Comparison of ENCODE assay signal across 1 cellular context in genomic region chr20:5156670-5157448, GRCh38.
TF ChIP-seq lines count a peak whose summit lies in the region.

No MANE protein-coding gene starts in this region.

TF ChIP-seq in HepG2, 621 proteins besides CTCF, POLR2A, EP300 and RAD21 (continued from another document and continues in another):
- TF ChIP-seq ZNF609 (CRISPR knock-in tag; IDR thresholded peaks at IDR 0.05; ENCODE audit: borderline replicate concordance) (no peak; the same call in 1 of the 2 replicates), ZNF138 (CRISPR knock-in tag; IDR thresholded peaks at IDR 0.05; ENCODE audit: low read depth) (no peak), CC2D1A (CRISPR knock-in tag; IDR thresholded peaks at IDR 0.05) (no peak), ZNF780A (CRISPR knock-in tag; IDR thresholded peaks at IDR 0.05) (no peak), ZIK1 (CRISPR knock-in tag; IDR thresholded peaks at IDR 0.05; ENCODE audit: borderline replicate concordance, low read depth) (no peak), HIC2 (CRISPR knock-in tag; IDR thresholded peaks at IDR 0.05; ENCODE audit: low read depth) (no peak), EED (CRISPR knock-in tag; IDR thresholded peaks at IDR 0.05) (no peak), TFDP1 (CRISPR knock-in tag; IDR thresholded peaks at IDR 0.05; ENCODE audit: borderline replicate concordance) (no peak), RAD51 (IDR thresholded peaks at IDR 0.05; ENCODE audit: borderline replicate concordance) (no peak), ZNF83 (CRISPR knock-in tag; IDR thresholded peaks at IDR 0.05; ENCODE audit: borderline replicate concordance) (no peak), LCORL (IDR thresholded peaks at IDR 0.05) (0 out of 2 replicates have a peak, but pooled peaks have one; percentile 25), LCORL (CRISPR knock-in tag; IDR thresholded peaks at IDR 0.05) (no peak), ASH2L (IDR thresholded peaks at IDR 0.05; ENCODE audit: insufficient read length, low read depth, low read length) (peak; percentile 48), ZBTB8A (CRISPR knock-in tag; IDR thresholded peaks at IDR 0.05; ENCODE audit: borderline replicate concordance, low read depth) (no peak), FOXC1 (CRISPR knock-in tag; IDR thresholded peaks at IDR 0.05; ENCODE audit: borderline replicate concordance) (no peak), STAG1 (CRISPR knock-in tag; IDR thresholded peaks at IDR 0.05) (no peak; the same call in 1 of the 2 replicates), HMG20A (CRISPR knock-in tag; IDR thresholded peaks at IDR 0.05; ENCODE audit: borderline replicate concordance) (peak; percentile 16; the same call in 1 of the 2 replicates), RFX1 (IDR thresholded peaks at IDR 0.05) (no peak), ZMAT3 (CRISPR knock-in tag; conservative IDR thresholded peaks at IDR 0.05) (no peak), SOX6 (IDR thresholded peaks at IDR 0.05) (no peak), SOX6 (CRISPR knock-in tag; IDR thresholded peaks at IDR 0.05) (peak; percentile 15; the same call in 1 of the 2 replicates), SNAPC5 (CRISPR knock-in tag; IDR thresholded peaks at IDR 0.05; ENCODE audit: borderline replicate concordance) (no peak), ZMYM2 (CRISPR knock-in tag; IDR thresholded peaks at IDR 0.05) (peak; percentile 61; the same call in 1 of the 2 replicates), POGK (CRISPR knock-in tag; conservative IDR thresholded peaks at IDR 0.05) (0 out of 2 replicates have a peak, but pooled peaks have one; percentile 22), CENPX (CRISPR knock-in tag; IDR thresholded peaks at IDR 0.05) (no peak), CEBPG (CRISPR knock-in tag; IDR thresholded peaks at IDR 0.05) (peak; percentile 63), ZNF207 (IDR thresholded peaks at IDR 0.05; ENCODE audit: borderline replicate concordance) (no peak), ZFP1 (CRISPR knock-in tag; IDR thresholded peaks at IDR 0.05) (no peak), IRF9 (CRISPR knock-in tag; IDR thresholded peaks at IDR 0.05; ENCODE audit: borderline replicate concordance) (no peak; the same call in 1 of the 2 replicates), ZNF766 (CRISPR knock-in tag; IDR thresholded peaks at IDR 0.05; ENCODE audit: borderline replicate concordance) (no peak), PBX3 (CRISPR knock-in tag; IDR thresholded peaks at IDR 0.05; ENCODE audit: borderline replicate concordance) (no peak), ZNF260 (CRISPR knock-in tag; IDR thresholded peaks at IDR 0.05; ENCODE audit: borderline replicate concordance, low read depth) (no peak), CHD4 (IDR thresholded peaks at IDR 0.05; ENCODE audit: borderline replicate concordance, low read length) (no peak), SMARCE1 (IDR thresholded peaks at IDR 0.05; ENCODE audit: borderline replicate concordance) (no peak), KLF12 (CRISPR knock-in tag; IDR thresholded peaks at IDR 0.05; ENCODE audit: borderline replicate concordance) (no peak), ZHX1 (CRISPR knock-in tag; IDR thresholded peaks at IDR 0.05; ENCODE audit: low read depth) (no peak), ZXDC (CRISPR knock-in tag; IDR thresholded peaks at IDR 0.05) (no peak), PLSCR1 (CRISPR knock-in tag; IDR thresholded peaks at IDR 0.05; ENCODE audit: borderline replicate concordance) (no peak), ZNF772 (CRISPR knock-in tag; IDR thresholded peaks at IDR 0.05) (no peak), ATRX (CRISPR knock-in tag; IDR thresholded peaks at IDR 0.05; ENCODE audit: borderline replicate concordance) (no peak), ARID2 (CRISPR knock-in tag; IDR thresholded peaks at IDR 0.05; ENCODE audit: borderline replicate concordance) (no peak), SKI (IDR thresholded peaks at IDR 0.05; ENCODE audit: partially characterized antibody) (no peak), AHR (CRISPR knock-in tag; IDR thresholded peaks at IDR 0.05) (no peak), IRF2 (CRISPR knock-in tag; IDR thresholded peaks at IDR 0.05) (peak; percentile 45; the same call in 1 of the 2 replicates), ZNF776 (CRISPR knock-in tag; IDR thresholded peaks at IDR 0.05) (no peak), ZNF569 (CRISPR knock-in tag; IDR thresholded peaks at IDR 0.05; ENCODE audit: borderline replicate concordance) (no peak), RXRA (CRISPR knock-in tag; IDR thresholded peaks at IDR 0.05) (peak; percentile 89; the same call in 1 of the 2 replicates), ZNF331 (CRISPR knock-in tag; IDR thresholded peaks at IDR 0.05) (no peak), GTF2F1 (IDR thresholded peaks at IDR 0.05; ENCODE audit: low read length) (no peak), ZSCAN31 (CRISPR knock-in tag; IDR thresholded peaks at IDR 0.05; ENCODE audit: low read depth) (no peak), ZNF556 (CRISPR knock-in tag; IDR thresholded peaks at IDR 0.05; ENCODE audit: borderline replicate concordance) (peak; percentile 82; the same call in 1 of the 2 replicates)
